ENCODE assay signal across 30 cellular contexts in genomic region chr22:36183446-36183845, GRCh38. TPM values are rescaled to one million over a fixed set of nuclear protein-coding genes. Genes with fewer than 3 reads are reported as not detected.
"Had no signal": no experiment of that assay in that cellular context is flagged by ENCODE, and none has a peak within 500 bp of the region (broad histone marks: within the 10 kb centered on the region; RNA-seq: fewer than 3 reads in every experiment).

No MANE protein-coding gene starts in this region.

- H3K27me3 ChIP-seq: heart right ventricle, hepatocyte, neural progenitor cell, ovary, right atrium auricular region, right lobe of liver, tibial nerve, uterus had no signal

- H3K36me3 ChIP-seq: heart right ventricle, left ventricle myocardium inferior, neural progenitor cell, ovary, right atrium auricular region, right lobe of liver, tibial nerve, uterus had no signal

- H3K79me2 ChIP-seq: hepatocyte had no signal

- H3K27me3 Mint-ChIP-seq: stimulated activated memory B cell treated with anti-CD40 and anti-IgM and Interleukin-4, amounts not matched to agents 10 μg/mL and 1 μg/mL and 100 μg/mL, for 72 hours; stimulated activated naive CD8-positive, alpha-beta T cell treated with anti-CD3 and anti-CD28 coated beads, Interleukin-15, amount 100 ng/mL, for 72 hours; type B pancreatic cell had no signal

- H3K9ac ChIP-seq: neural progenitor cell had no signal

- DNase-seq: heart right ventricle; kidney; left colon; left ventricle myocardium inferior; midbrain; mucosa of descending colon; naive B cell; natural killer cell; nephron progenitor cell; ovary; right lobe of liver; stimulated activated CD4-positive, alpha-beta T cell treated with anti-CD3 and anti-CD28 coated beads, Interleukin-12 subunit alpha, Interleukin-12 subunit beta, amount 100 ng/mL, for 4 hours; stimulated activated CD4-positive, alpha-beta T cell treated with anti-CD3 and anti-CD28 coated beads, Interleukin-15, amount 100 ng/mL, for 24 hours; stimulated activated CD4-positive, alpha-beta T cell treated with anti-CD3 and anti-CD28 coated beads, Interleukin-2, amount 100 ng/mL, for 24 hours; stimulated activated CD4-positive, alpha-beta T cell treated with anti-CD3 and anti-CD28 coated beads, Interleukin-4, amount 100 ng/mL, for 24 hours; stimulated activated CD8-positive, alpha-beta memory T cell treated with anti-CD3 and anti-CD28 coated beads, Interleukin-4, amount 100 ng/mL, for 48 hours; stimulated activated naive CD4-positive, alpha-beta T cell treated with Interleukin-2 at 50 U/mL for 16 hours; stimulated activated naive CD8-positive, alpha-beta T cell treated with anti-CD3 and anti-CD28 coated beads, Interleukin-15, amount 100 ng/mL, for 72 hours; substantia nigra; uterus had no signal

- H3K4me2 ChIP-seq: hepatocyte, neural progenitor cell had no signal

- H3K4me3 ChIP-seq: heart right ventricle, hepatocyte, left ventricle myocardium inferior, lung, mucosa of descending colon, neural progenitor cell, ovary, right atrium auricular region, right lobe of liver, skin epidermis, tibial nerve, uterus had no signal

- H3K27ac ChIP-seq: heart right ventricle, hepatocyte, left ventricle myocardium inferior, neural progenitor cell, ovary, right atrium auricular region, right lobe of liver, skin epidermis, tibial nerve, uterus had no signal

- ATAC-seq: heart right ventricle; left colon; mucosa of descending colon; natural killer cell; right lobe of liver; stimulated activated memory B cell treated with anti-CD40 and anti-IgM and Interleukin-4, amounts not matched to agents 10 μg/mL and 1 μg/mL and 100 μg/mL, for 72 hours; stimulated activated naive CD8-positive, alpha-beta T cell treated with anti-CD3 and anti-CD28 coated beads, Interleukin-15, amount 100 ng/mL, for 72 hours had no signal

- FAIRE-seq: kidney had no signal

- H3K27ac Mint-ChIP-seq: naive B cell; natural killer cell; nephron progenitor cell; neural progenitor cell; progenitor cell of endocrine pancreas; stimulated activated memory B cell treated with anti-CD40 and anti-IgM and Interleukin-4, amounts not matched to agents 10 μg/mL and 1 μg/mL and 100 μg/mL, for 72 hours; type B pancreatic cell had no signal

- H3K4me1 ChIP-seq: right atrium auricular region had no signal

- H2AFZ ChIP-seq: hepatocyte had no signal

- H3K4me3 Mint-ChIP-seq: naive B cell; natural killer cell; nephron progenitor cell; neural progenitor cell; stimulated activated memory B cell treated with anti-CD40 and anti-IgM and Interleukin-4, amounts not matched to agents 10 μg/mL and 1 μg/mL and 100 μg/mL, for 72 hours; stimulated activated naive CD8-positive, alpha-beta T cell treated with anti-CD3 and anti-CD28 coated beads, Interleukin-15, amount 100 ng/mL, for 72 hours; type B pancreatic cell had no signal

- H3K9me3 Mint-ChIP-seq: naive B cell; natural killer cell; nephron progenitor cell; neural progenitor cell; stimulated activated memory B cell treated with anti-CD40 and anti-IgM and Interleukin-4, amounts not matched to agents 10 μg/mL and 1 μg/mL and 100 μg/mL, for 72 hours; stimulated activated naive CD8-positive, alpha-beta T cell treated with anti-CD3 and anti-CD28 coated beads, Interleukin-15, amount 100 ng/mL, for 72 hours; type B pancreatic cell had no signal

- H3K9me3 ChIP-seq: heart right ventricle, left ventricle myocardium inferior, mucosa of descending colon, ovary, right atrium auricular region, right lobe of liver, tibial nerve, uterus had no signal

- H3K36me3 Mint-ChIP-seq: natural killer cell; neural progenitor cell; stimulated activated memory B cell treated with anti-CD40 and anti-IgM and Interleukin-4, amounts not matched to agents 10 μg/mL and 1 μg/mL and 100 μg/mL, for 72 hours; type B pancreatic cell had no signal

RNA-seq across cellular contexts. Expression of gene APOL4, which starts 18.2 kb away (rescaled TPM):
- total RNA-seq: progenitor cell of endocrine pancreas, renal cortical epithelial cell had no signal

RNA-seq across cellular contexts. Expression of gene APOL3, which starts 22.9 kb away (rescaled TPM):
- total RNA-seq: progenitor cell of endocrine pancreas had no signal
